1 cellular context compared by ENCODE assay signal in the genomic region with DNA sequence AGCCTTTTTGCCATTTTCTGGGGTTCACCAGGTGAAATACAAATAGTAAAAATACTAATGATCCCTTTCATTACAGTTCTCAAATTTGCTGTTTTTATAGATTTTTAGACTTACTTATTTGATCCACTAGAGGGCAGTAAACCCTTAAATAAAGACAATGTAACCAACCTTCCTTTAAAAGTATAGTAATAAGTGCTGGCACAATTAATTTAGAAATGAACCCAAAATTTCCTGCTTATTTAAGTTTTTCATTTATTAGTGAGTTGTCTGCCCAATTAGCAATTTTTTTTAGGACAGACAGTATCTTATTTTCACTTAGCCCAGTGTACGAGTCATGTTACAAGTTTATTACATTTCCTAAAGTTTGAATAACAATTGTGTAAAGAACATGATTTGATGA.
TF ChIP-seq lines count a peak whose summit lies in the region.

No MANE protein-coding gene starts in this region.

TF ChIP-seq in HepG2, 621 proteins besides CTCF, POLR2A, EP300 and RAD21:
- no peak for TF ChIP-seq ZNF574 (CRISPR knock-in tag; IDR thresholded peaks at IDR 0.05)
- TF ChIP-seq SMC3 (IDR thresholded peaks at IDR 0.05; ENCODE audit: low read length): peak; percentile 49
- peak; percentile 73 for TF ChIP-seq STAG1 (CRISPR knock-in tag; IDR thresholded peaks at IDR 0.05)
- TF ChIP-seq ZNF724P (CRISPR knock-in tag; IDR thresholded peaks at IDR 0.05; ENCODE audit: borderline replicate concordance): no peak
